ENCODE assay signal across 16 cellular contexts in the genomic region with DNA sequence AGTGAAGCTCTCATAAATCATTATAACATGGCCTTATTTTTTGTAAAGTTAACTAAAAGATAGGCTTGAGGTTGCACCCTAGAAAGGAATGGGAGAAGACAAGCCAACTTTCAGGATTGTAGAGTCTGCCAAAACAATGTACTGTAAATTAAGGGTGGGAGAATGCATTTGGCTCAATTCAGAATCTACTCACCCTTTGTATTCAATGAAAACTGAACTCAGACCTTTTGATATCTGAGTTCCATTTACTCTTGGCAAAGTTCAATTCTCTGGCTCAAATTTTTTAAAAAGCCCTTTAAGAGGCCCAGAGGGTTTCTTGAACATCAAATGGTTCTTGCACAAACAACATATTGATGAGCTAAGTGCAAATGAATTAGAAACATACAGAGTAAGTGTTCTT.
"Had no signal": no experiment of that assay in that cellular context is flagged by ENCODE, and none has a peak within 500 bp of the region (broad histone marks: within the 10 kb centered on the region; RNA-seq: fewer than 3 reads in every experiment).

No MANE protein-coding gene starts in this region.

- H3K36me3 ChIP-seq: lower lobe of right lung, neutrophil, thyroid gland had no signal

- ATAC-seq: body of pancreas; lower lobe of right lung; natural killer cell; stimulated activated naive B cell treated with anti-CD40 and anti-IgM and Interleukin-4, amounts not matched to agents 10 μg/mL and 1 μg/mL and 100 μg/mL, for 72 hours had no signal

- H3K9me3 Mint-ChIP-seq: activated naive CD8-positive, alpha-beta T cell treated with anti-CD3 and anti-CD28 coated beads for 36 hours; activated T-helper 1 cell treated with anti-CD3 and anti-CD28 coated beads, Interleukin-12 subunit alpha, Interleukin-12 subunit beta, Interleukin-2, Interleukin-4 antibody, amounts not matched to agents 30 ng/mL and 10 ng/mL and 1 ng/mL, durations not matched to agents 14 hours and 24 hours and 36 hours; endodermal cell; natural killer cell; stimulated activated naive B cell treated with anti-CD40 and anti-IgM and Interleukin-4, amounts not matched to agents 10 μg/mL and 1 μg/mL and 100 μg/mL, for 72 hours had no signal

- H3K9me3 ChIP-seq: body of pancreas, lower lobe of right lung, neutrophil, thyroid gland had no signal

- DNase-seq: activated CD4-positive, alpha-beta T cell treated with anti-CD3 and anti-CD28 coated beads, Interleukin-2, amount 50 U/mL, for 4 hours; activated gamma-delta T cell treated with Interleukin-2 at 50 U/mL for 16 hours; activated naive CD8-positive, alpha-beta T cell treated with anti-CD3 and anti-CD28 coated beads for 36 hours; activated T-cell treated with anti-CD3 and anti-CD28 coated beads for 4 hours; amygdala; body of pancreas; caudate nucleus; endodermal cell; lower lobe of right lung; natural killer cell; posterior cingulate gyrus; retina; stimulated activated naive B cell treated with anti-CD40 and anti-IgM and Interleukin-4, amounts not matched to agents 10 μg/mL and 1 μg/mL and 100 μg/mL, for 72 hours; thyroid gland had no signal

- H3K27me3 Mint-ChIP-seq: activated naive CD8-positive, alpha-beta T cell treated with anti-CD3 and anti-CD28 coated beads for 36 hours; stimulated activated naive B cell treated with anti-CD40 and anti-IgM and Interleukin-4, amounts not matched to agents 10 μg/mL and 1 μg/mL and 100 μg/mL, for 72 hours had no signal

- H3K27ac Mint-ChIP-seq: activated naive CD8-positive, alpha-beta T cell treated with anti-CD3 and anti-CD28 coated beads for 36 hours; activated T-helper 1 cell treated with anti-CD3 and anti-CD28 coated beads, Interleukin-12 subunit alpha, Interleukin-12 subunit beta, Interleukin-2, Interleukin-4 antibody, amounts not matched to agents 30 ng/mL and 10 ng/mL and 1 ng/mL, durations not matched to agents 14 hours and 24 hours and 36 hours; endodermal cell; natural killer cell; stimulated activated naive B cell treated with anti-CD40 and anti-IgM and Interleukin-4, amounts not matched to agents 10 μg/mL and 1 μg/mL and 100 μg/mL, for 72 hours had no signal

- H3K4me3 ChIP-seq: body of pancreas, lower lobe of right lung, thyroid gland had no signal

- H3K27ac ChIP-seq: body of pancreas, lower lobe of right lung, neutrophil, thyroid gland had no signal

- H3K4me3 Mint-ChIP-seq: activated naive CD8-positive, alpha-beta T cell treated with anti-CD3 and anti-CD28 coated beads for 36 hours; activated T-helper 1 cell treated with anti-CD3 and anti-CD28 coated beads, Interleukin-12 subunit alpha, Interleukin-12 subunit beta, Interleukin-2, Interleukin-4 antibody, amounts not matched to agents 30 ng/mL and 10 ng/mL and 1 ng/mL, durations not matched to agents 14 hours and 24 hours and 36 hours; endodermal cell; natural killer cell; stimulated activated naive B cell treated with anti-CD40 and anti-IgM and Interleukin-4, amounts not matched to agents 10 μg/mL and 1 μg/mL and 100 μg/mL, for 72 hours had no signal

- H3K27me3 ChIP-seq: body of pancreas, neutrophil, thyroid gland had no signal

- H3K36me3 Mint-ChIP-seq: activated naive CD8-positive, alpha-beta T cell treated with anti-CD3 and anti-CD28 coated beads for 36 hours; natural killer cell; stimulated activated naive B cell treated with anti-CD40 and anti-IgM and Interleukin-4, amounts not matched to agents 10 μg/mL and 1 μg/mL and 100 μg/mL, for 72 hours had no signal
